ENCODE assay signal across 12 cellular contexts in genomic region chr11:29293825-29294224, GRCh38.
A peak's percentile ranks its signal among the peaks of the same experiment; 100 is the strongest.
DNase-seq lines count a peak whose midpoint lies in the region; ATAC-seq, FAIRE-seq and TF ChIP-seq lines count a peak whose summit lies in the region.
"Had no signal": no experiment of that assay in that cellular context is flagged by ENCODE, and none has a peak within 500 bp of the region (broad histone marks: within the 10 kb centered on the region; RNA-seq: fewer than 3 reads in every experiment).

No MANE protein-coding gene starts in this region.

- H3K4me1 Mint-ChIP-seq in H9: no peaks in the 10 kb centered on the region
- H3K4me1 Mint-ChIP-seq: brain had no signal

- H2BK20ac ChIP-seq in H9 (ENCODE audit: low read depth, low read length, poor library complexity, severe bottlenecking): no peak overlapping the region

- H3K27me3 ChIP-seq in liver (ENCODE audit: control insufficient read depth in 4 of 4, insufficient read depth in 4 of 4, low read length in 3 of 4) (no peaks in the 10 kb centered on the region), H9 (ENCODE audit: insufficient read depth, low read length) (no peaks in the 10 kb centered on the region), right cardiac atrium (ENCODE audit: control insufficient read depth, insufficient read depth) (no peaks in the 10 kb centered on the region)
- H3K27me3 ChIP-seq: neutrophil had no signal

- H3K4me1 ChIP-seq in liver (ENCODE audit: control insufficient read depth in 4 of 4, insufficient read depth in 4 of 4, low read length in 3 of 4): peaks cover 1 to 17% (median 11%) of the 10 kb centered on the region in 4 donors
- no peaks in the 10 kb centered on the region for H3K4me1 ChIP-seq in H9 (ENCODE audit: insufficient read depth, low read length)
- no peaks in the 10 kb centered on the region for H3K4me1 ChIP-seq in right cardiac atrium (ENCODE audit: control insufficient read depth, insufficient read depth, low read length)

- H3K27ac Mint-ChIP-seq in H9: no peak overlapping the region
- H3K27ac Mint-ChIP-seq: brain had no signal

- intact Hi-C loops in right cardiac atrium (cut with DNase I): no loop called here

- H3K4me3 Mint-ChIP-seq in H9: no peak overlapping the region
- H3K4me3 Mint-ChIP-seq: brain had no signal

- H4K91ac ChIP-seq in H9 (ENCODE audit: insufficient read length, low read depth, low read length): no peak overlapping the region

- no peak overlapping the region for H3K4ac ChIP-seq in H9 (ENCODE audit: low read depth, low read length)

- peak overlapping the region; percentile 47 to 48 for H3K27ac ChIP-seq in liver (ENCODE audit: low read depth in 1 of 2, low read length in 2 of 2)
- H3K27ac ChIP-seq in H9 (ENCODE audit: insufficient read length, low read depth, low read length): no peak overlapping the region
- no peak overlapping the region for H3K27ac ChIP-seq in right cardiac atrium (ENCODE audit: low read length)
- H3K27ac ChIP-seq: neutrophil, thoracic aorta had no signal

- H3K23ac ChIP-seq in H9 (ENCODE audit: insufficient read length, low read depth, low read length): no peak overlapping the region

- TF ChIP-seq RAD21 in liver (IDR thresholded peaks at IDR 0.05): no peak

- H2BK12ac ChIP-seq in H9 (ENCODE audit: insufficient read length, low read depth, low read length): no peak overlapping the region

- no peaks in the 10 kb centered on the region for H3K27me3 Mint-ChIP-seq in H9 (ENCODE audit: low read depth)
- H3K27me3 Mint-ChIP-seq: brain had no signal

- TF ChIP-seq CTCF in liver (IDR thresholded peaks at IDR 0.05; ENCODE audit: low read depth, low read length, missing input control) (no peak), H9 (conservative IDR thresholded peaks at IDR 0.05) (no peak)

- no peaks in the 10 kb centered on the region for H3K9me3 ChIP-seq in liver (ENCODE audit: control insufficient read depth in 4 of 4, low read length in 3 of 4)
- no peaks in the 10 kb centered on the region for H3K9me3 ChIP-seq in H9 (ENCODE audit: control insufficient read depth, low read depth, low read length)
- H3K9me3 ChIP-seq in right cardiac atrium (ENCODE audit: control insufficient read depth, low read length): no peaks in the 10 kb centered on the region
- H3K9me3 ChIP-seq: neutrophil, thoracic aorta had no signal

- no peaks in the 10 kb centered on the region for H3K36me3 ChIP-seq in liver (ENCODE audit: control insufficient read depth in 4 of 4, insufficient read depth in 3 of 4, low read depth in 1 of 4, low read length in 3 of 4)
- H3K36me3 ChIP-seq: neutrophil, thoracic aorta had no signal

- no peaks in the 10 kb centered on the region for H4K20me1 ChIP-seq in H9 (ENCODE audit: control insufficient read depth, insufficient read depth, insufficient read length)

- ATAC-seq in HG02588 (IDR thresholded peaks at IDR 0.05; ENCODE audit: unreplicated experiment) (peak; percentile 95), right cardiac atrium (no peak)
- ATAC-seq: Right ventricle myocardium inferior had no signal

- H4K5ac ChIP-seq in H9 (ENCODE audit: insufficient read length, low read depth, low read length): no peak overlapping the region

- H3K36me3 Mint-ChIP-seq in H9 (ENCODE audit: insufficient read depth in 1 of 3, low read depth in 3 of 3): no peaks in the 10 kb centered on the region
- H3K36me3 Mint-ChIP-seq: brain had no signal

- H3K23me2 ChIP-seq in H9 (ENCODE audit: insufficient read length, low read depth, low read length, poor library complexity, severe bottlenecking): no peaks in the 10 kb centered on the region

- H3K4me2 ChIP-seq in H9 (ENCODE audit: insufficient read depth, insufficient read length, low read length): no peak overlapping the region

- H2BK120ac ChIP-seq in H9 (ENCODE audit: low read depth, low read length, poor library complexity, severe bottlenecking): no peak overlapping the region

- no peak overlapping the region for H3K14ac ChIP-seq in H9 (ENCODE audit: insufficient read depth, low read length)

- no peak overlapping the region for H3K18ac ChIP-seq in H9 (ENCODE audit: insufficient read length, low read depth, low read length)

- peak; percentile 70 for FAIRE-seq in GM18507 (lab: Jason Lieb, UNC)

- no peaks in the 10 kb centered on the region for H3K9me3 Mint-ChIP-seq in H9
- H3K9me3 Mint-ChIP-seq: brain had no signal

- H3K79me1 ChIP-seq in H9 (ENCODE audit: insufficient read depth, low read depth, low read length, poor library complexity, severe bottlenecking): no peaks in the 10 kb centered on the region

- H3K9ac ChIP-seq in liver (ENCODE audit: low read depth in 1 of 2, low read length in 2 of 2) (no peak overlapping the region), H9 (ENCODE audit: extremely low read depth, insufficient read length, low read length) (no peak overlapping the region)

- no peak overlapping the region for H2BK15ac ChIP-seq in H9 (ENCODE audit: low read depth, low read length)

- DNase-seq in GM18507 (ENCODE audit: extremely low spot score, insufficient read length, low read depth) (peak; percentile 3), NCI-H446 treated with DMSO at 0.1 percent for 48 hours (lab: John Stamatoyannopoulos, UW) (peak; percentile 33), H9 (no peak), DMS79 (lab: John Stamatoyannopoulos, UW) (no peak), right cardiac atrium (no peak)
- no peak for DNase-seq in activated CD4-positive, alpha-beta T cell treated with anti-CD3 and anti-CD28 coated beads, Interleukin-2, amount 50 U/mL, for 4 hours

- WGBS in liver: 13% methylated on average over 3 of the region's 3 CpGs
- no CpG with 5 or more reads among the region's 3 CpGs for WGBS in H9 (ENCODE audit: extremely low coverage, insufficient read length, low lambda C conversion rate)
- WGBS in right cardiac atrium: 35% methylated on average over 3 of the region's 3 CpGs

- no peak overlapping the region for H4K8ac ChIP-seq in H9 (replicated peaks; ENCODE audit: insufficient read length, low read depth, low read length)

- no peak overlapping the region for H2BK5ac ChIP-seq in H9 (ENCODE audit: insufficient read length, low read length)

- H3K4me3 ChIP-seq in liver (ENCODE audit: low read depth in 1 of 3, low read length in 3 of 3): peak overlapping the region in 1 of 3 donors; percentile 17
- H3K4me3 ChIP-seq in right cardiac atrium (ENCODE audit: low read length): no peak overlapping the region
- H3K4me3 ChIP-seq: thoracic aorta had no signal

- H2AK5ac ChIP-seq in H9 (ENCODE audit: insufficient read length, low read length): no peak overlapping the region

- no peak overlapping the region for H3T11ph ChIP-seq in H9 (ENCODE audit: low read length)

- H3K79me2 ChIP-seq in H9 (ENCODE audit: insufficient read depth, low read length): no peaks in the 10 kb centered on the region

- no peak overlapping the region for H2AFZ ChIP-seq in H9 (ENCODE audit: low read length)

- H3K56ac ChIP-seq in H9 (ENCODE audit: insufficient read length, low read depth, low read length): no peak overlapping the region

TF ChIP-seq in liver, 16 proteins besides CTCF, POLR2A, EP300 and RAD21 (continues in another document):
- no peak for TF ChIP-seq MAX (IDR thresholded peaks at IDR 0.05)
- TF ChIP-seq TAF1 (conservative IDR thresholded peaks at IDR 0.05): no peak
- no peak for TF ChIP-seq NR2F2 (IDR thresholded peaks at IDR 0.05)
- TF ChIP-seq REST (IDR thresholded peaks at IDR 0.05): no peak
- no peak for TF ChIP-seq HNF4G (IDR thresholded peaks at IDR 0.05)
- peak; percentile 33 to 67 for TF ChIP-seq RXRA (IDR thresholded peaks at IDR 0.05)
- no peak for TF ChIP-seq FOXA2 (IDR thresholded peaks at IDR 0.05)
- peak; percentile 27 to 40 for TF ChIP-seq HNF4A (conservative IDR thresholded peaks at IDR 0.05)
- TF ChIP-seq GABPA (IDR thresholded peaks at IDR 0.05 in 1 of 2, conservative IDR thresholded peaks at IDR 0.05 in 1 of 2): no peak
- TF ChIP-seq JUND (IDR thresholded peaks at IDR 0.05): peak; percentile 87 to 90
- peak; percentile 77 for TF ChIP-seq SP1 (IDR thresholded peaks at IDR 0.05)
- TF ChIP-seq, protein P1, sequence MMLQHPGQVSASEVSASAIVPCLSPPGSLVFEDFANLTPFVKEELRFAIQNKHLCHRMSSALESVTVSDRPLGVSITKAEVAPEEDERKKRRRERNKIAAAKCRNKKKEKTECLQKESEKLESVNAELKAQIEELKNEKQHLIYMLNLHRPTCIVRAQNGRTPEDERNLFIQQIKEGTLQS (IDR thresholded peaks at IDR 0.05): peak; percentile 71

Comparison
In these comparisons a context has a peak if more than half of its experiments do, and no peak if none do; other contexts are left out.
1. DNase-seq: peak in GM18507 (single experiment) and NCI-H446 treated with DMSO at 0.1 percent for 48 hours (single experiment); none in H9 (single experiment), activated CD4-positive, alpha-beta T cell treated with anti-CD3 and anti-CD28 coated beads, Interleukin-2, amount 50 U/mL, for 4 hours (0 of 2), DMS79 (single experiment) and right cardiac atrium (0 of 3).
2. H3K27ac ChIP-seq: peak in liver (2 of 2); none in H9 (single experiment) and right cardiac atrium (single experiment).